In the genomic region with DNA sequence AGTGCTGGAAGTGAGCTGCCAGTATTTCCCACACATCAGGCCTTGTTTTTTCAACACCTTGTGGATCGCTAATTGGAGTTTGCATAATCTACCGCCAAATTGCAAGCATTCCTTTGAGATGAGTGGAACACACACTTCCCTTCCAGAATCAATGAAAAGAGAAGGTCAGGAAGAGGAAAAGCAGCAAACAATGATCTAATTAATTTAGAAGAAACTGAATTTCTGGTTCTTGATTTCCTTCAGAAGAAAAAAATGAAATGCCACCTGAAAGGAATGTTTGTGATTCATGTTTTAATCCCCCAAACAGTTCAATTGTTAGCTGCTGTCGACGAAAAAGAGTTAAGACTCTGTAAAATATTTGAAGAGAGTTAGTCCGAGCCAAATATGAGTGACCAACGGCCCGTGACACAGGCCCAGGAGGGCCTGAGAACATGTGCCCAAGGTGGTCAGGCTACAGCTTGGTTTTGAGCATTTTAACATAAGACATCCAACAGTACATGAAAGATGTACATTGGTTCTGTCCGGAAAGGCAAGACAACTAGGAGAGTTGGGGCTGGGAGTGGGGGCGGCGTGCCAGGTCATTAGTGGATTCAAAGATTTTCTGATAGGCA, we compare ENCODE assay signal across 10 cellular contexts.
DNase-seq lines count a peak whose midpoint lies in the region; ATAC-seq and TF ChIP-seq lines count a peak whose summit lies in the region.
"Had no signal": no experiment of that assay in that cellular context is flagged by ENCODE, and none has a peak within 500 bp of the region (broad histone marks: within the 10 kb centered on the region; RNA-seq: fewer than 3 reads in every experiment).

No MANE protein-coding gene starts in this region.

- H3K36me3 ChIP-seq in HUES6 (ENCODE audit: control insufficient read depth, insufficient read depth, low read length): no peaks in the 10 kb centered on the region
- no peaks in the 10 kb centered on the region for H3K36me3 ChIP-seq in upper lobe of right lung
- no peaks in the 10 kb centered on the region for H3K36me3 ChIP-seq in SJCRH30
- H3K36me3 ChIP-seq: neutrophil had no signal

- intact Hi-C loops in upper lobe of right lung (cut with DNase I): no loop called here

- no peaks in the 10 kb centered on the region for H3K27me3 ChIP-seq in HUES6 (ENCODE audit: control insufficient read depth, insufficient read depth, low read length)
- no peaks in the 10 kb centered on the region for H3K27me3 ChIP-seq in upper lobe of right lung
- H3K27me3 ChIP-seq in SJCRH30: no peaks in the 10 kb centered on the region
- H3K27me3 ChIP-seq: neutrophil had no signal

- H3K9me3 ChIP-seq in HUES6 (ENCODE audit: control insufficient read depth, insufficient read depth, low read depth, low read length): no peaks in the 10 kb centered on the region
- H3K9me3 ChIP-seq in upper lobe of right lung: no peaks in the 10 kb centered on the region
- no peaks in the 10 kb centered on the region; the same call in 1 of the 2 replicates for H3K9me3 ChIP-seq in SJCRH30 (replicated peaks)
- H3K9me3 ChIP-seq: neutrophil had no signal

- H3K4me1 ChIP-seq in HUES6 (ENCODE audit: control insufficient read depth, insufficient read depth, low read length): peaks cover 19% of the 10 kb centered on the region
- no peaks in the 10 kb centered on the region for H3K4me1 ChIP-seq in upper lobe of right lung
- H3K4me1 ChIP-seq in SJCRH30: no peaks in the 10 kb centered on the region; the same call in 1 of the 2 replicates

- no peak for TF ChIP-seq CTCF in upper lobe of right lung (IDR thresholded peaks at IDR 0.05)

- DNase-seq in dermis blood vessel endothelial cell (peak; percentile 95), iris pigment epithelial cell (ENCODE audit: low read depth) (peak; percentile 56), upper lobe of right lung (no peak), NCI-H1694 (lab: John Stamatoyannopoulos, UW) (no peak), SJCRH30 (no peak)
- no peak for DNase-seq in stimulated activated CD4-positive, alpha-beta T cell treated with anti-CD3 and anti-CD28 coated beads, Interleukin-4, amount 100 ng/mL, for 1 hour
- DNase-seq: activated CD4-positive, alpha-beta T cell treated with anti-CD3 and anti-CD28 coated beads for 48 hours; activated naive CD8-positive, alpha-beta T cell treated with anti-CD3 and anti-CD28 coated beads, Interleukin-2, amount 50 U/mL, for 24 hours had no signal

- peak overlapping the region; percentile 62 for H3K9ac ChIP-seq in HUES6 (ENCODE audit: low read length)

- peak; percentile 66 for ATAC-seq in upper lobe of right lung
- ATAC-seq: activated naive CD8-positive, alpha-beta T cell treated with anti-CD3 and anti-CD28 coated beads, Interleukin-2, amount 50 U/mL, for 24 hours had no signal

- H3K27ac ChIP-seq in HUES6 (ENCODE audit: low read depth, low read length): peak overlapping the region; percentile 94
- peak overlapping the region; percentile 6 for H3K27ac ChIP-seq in upper lobe of right lung
- no peak overlapping the region for H3K27ac ChIP-seq in SJCRH30
- H3K27ac ChIP-seq: neutrophil had no signal

- H3K4me3 ChIP-seq in HUES6 (ENCODE audit: low read depth, low read length) (peak overlapping the region; percentile 1; the same call in 1 of the 2 replicates), upper lobe of right lung (no peak overlapping the region), SJCRH30 (no peak overlapping the region)

Comparison
In these comparisons a context has a peak if more than half of its experiments do, and no peak if none do; other contexts are left out.
1. DNase-seq: peak in dermis blood vessel endothelial cell (single experiment) and iris pigment epithelial cell (single experiment); none in upper lobe of right lung (single experiment), stimulated activated CD4-positive, alpha-beta T cell treated with anti-CD3 and anti-CD28 coated beads, Interleukin-4, amount 100 ng/mL, for 1 hour (single experiment), NCI-H1694 (single experiment) and SJCRH30 (0 of 2).